In the genomic region with DNA sequence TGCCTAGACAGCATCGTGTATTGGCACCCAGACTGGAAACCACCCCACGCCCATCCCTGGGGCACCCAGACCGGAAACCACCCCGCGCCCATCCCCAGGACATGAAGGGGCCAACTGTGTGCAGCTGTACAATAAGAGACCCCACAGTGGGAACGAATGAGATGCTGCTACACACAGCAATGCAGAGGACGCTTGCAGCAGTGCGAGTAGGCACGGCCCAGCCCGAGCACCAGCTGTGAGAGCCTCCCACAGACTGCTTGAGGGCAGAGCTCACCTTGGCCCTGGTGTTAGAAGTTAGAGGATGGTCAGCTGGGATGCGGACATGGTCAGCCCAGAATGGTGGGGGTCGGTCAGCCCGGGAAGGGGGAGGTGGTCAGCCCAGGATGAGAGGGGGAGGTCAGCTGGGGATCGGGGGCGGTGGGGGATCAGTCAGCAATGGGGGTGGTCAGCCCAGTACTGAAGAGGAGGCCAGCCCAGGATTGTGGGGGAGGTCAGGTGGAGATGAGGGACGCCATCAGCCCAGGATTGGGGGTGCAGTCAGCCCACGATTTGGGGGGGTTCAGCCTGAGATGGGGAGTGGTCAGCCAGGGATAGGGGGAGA, we compare ENCODE assay signal across 19 cellular contexts.
"Had no signal": no experiment of that assay in that cellular context is flagged by ENCODE, and none has a peak within 500 bp of the region (broad histone marks: within the 10 kb centered on the region; RNA-seq: fewer than 3 reads in every experiment).

No MANE protein-coding gene starts in this region.

- H3K27ac ChIP-seq: epithelial cell of prostate, esophagus muscularis mucosa, gastrocnemius medialis, left ventricle myocardium inferior, lower lobe of right lung, skin epidermis, suprapubic skin, thyroid gland had no signal

- DNase-seq: effector memory CD8-positive, alpha-beta T cell; gastrocnemius medialis; immature natural killer cell; left cardiac atrium; left ventricle myocardium inferior; lower lobe of right lung; midbrain; stimulated activated CD4-positive, alpha-beta T cell treated with anti-CD3 and anti-CD28 coated beads, Interleukin-2, amount 100 ng/mL, for 24 hours; stimulated activated CD4-positive, alpha-beta T cell treated with anti-CD3 and anti-CD28 coated beads, Interleukin-4, amount 100 ng/mL, for 4 hours; stimulated activated naive CD4-positive, alpha-beta T cell; thyroid gland had no signal

- H3K4me1 Mint-ChIP-seq: immature natural killer cell, memory B cell had no signal

- H3K36me3 ChIP-seq: esophagus muscularis mucosa, gastrocnemius medialis, left ventricle myocardium inferior, lower lobe of right lung, suprapubic skin, thyroid gland had no signal

- H3K4me3 ChIP-seq: esophagus muscularis mucosa, gastrocnemius medialis, left ventricle myocardium inferior, lower lobe of right lung, skin epidermis, suprapubic skin, thyroid gland had no signal

- H3K9me3 Mint-ChIP-seq: dendritic cell treated with granulocyte-macrophage colony-stimulating factor and Interleukin-4, amounts not matched to agents 40 ng/mL and 50 ng/mL, for 4 days; immature natural killer cell; natural killer cell treated with Interleukin-12 subunit alpha and Interleukin-12 subunit beta and Interleukin-15 and Interleukin-18, amount 100 ng/mL, for 72 hours had no signal

- H3K27me3 ChIP-seq: thyroid gland had no signal

- H3K36me3 Mint-ChIP-seq: immature natural killer cell; memory B cell; natural killer cell treated with Interleukin-12 subunit alpha and Interleukin-12 subunit beta and Interleukin-15 and Interleukin-18, amount 100 ng/mL, for 72 hours had no signal

- H3K27ac Mint-ChIP-seq: dendritic cell treated with granulocyte-macrophage colony-stimulating factor and Interleukin-4, amounts not matched to agents 40 ng/mL and 50 ng/mL, for 4 days; effector memory CD8-positive, alpha-beta T cell; immature natural killer cell; memory B cell; natural killer cell treated with Interleukin-12 subunit alpha and Interleukin-12 subunit beta and Interleukin-15 and Interleukin-18, amount 100 ng/mL, for 72 hours had no signal

- ATAC-seq: effector memory CD8-positive, alpha-beta T cell; gastrocnemius medialis; left cardiac atrium; lower lobe of right lung; natural killer cell treated with Interleukin-12 subunit alpha and Interleukin-12 subunit beta and Interleukin-15 and Interleukin-18, amount 100 ng/mL, for 72 hours; sciatic nerve had no signal

- H3K4me3 Mint-ChIP-seq: dendritic cell treated with granulocyte-macrophage colony-stimulating factor and Interleukin-4, amounts not matched to agents 40 ng/mL and 50 ng/mL, for 4 days; effector memory CD8-positive, alpha-beta T cell; immature natural killer cell; memory B cell; natural killer cell treated with Interleukin-12 subunit alpha and Interleukin-12 subunit beta and Interleukin-15 and Interleukin-18, amount 100 ng/mL, for 72 hours had no signal

- H3K4me1 ChIP-seq: gastrocnemius medialis, left ventricle myocardium inferior, lower lobe of right lung, thyroid gland had no signal

- H3K9me3 ChIP-seq: gastrocnemius medialis, lower lobe of right lung, suprapubic skin, thyroid gland had no signal
